ENCODE assay signal across 8 cellular contexts in genomic region chr1:30824736-30825429, GRCh38.
DNase-seq lines count a peak whose midpoint lies in the region; ATAC-seq, FAIRE-seq and TF ChIP-seq lines count a peak whose summit lies in the region.

No MANE protein-coding gene starts in this region.

- no peaks in the 10 kb centered on the region for H3K27me3 ChIP-seq in body of pancreas
- H3K27me3 ChIP-seq in mucosa of rectum (ENCODE audit: control insufficient read depth in 2 of 2, insufficient read depth in 2 of 2, low read length in 2 of 2), result peaks cover 0 to 6% of the 10 kb centered on the region in 2 donors
- no peaks in the 10 kb centered on the region for H3K27me3 ChIP-seq in vagina
- no peaks in the 10 kb centered on the region for H3K27me3 ChIP-seq in mesendoderm (ENCODE audit: insufficient read depth, low read length, poor library complexity)

- 20 to 28% methylated on average over 11 to 12 of the region's 12 CpGs for WGBS in body of pancreas, 2 donors
- no CpG with 5 or more reads among the region's 12 CpGs for WGBS in mesendoderm (ENCODE audit: extremely low coverage, insufficient coverage, low lambda C conversion rate)

- TF ChIP-seq POLR2A in body of pancreas (IDR thresholded peaks at IDR 0.05) (no peak), vagina (IDR thresholded peaks at IDR 0.05) (no peak)

- H3K27ac ChIP-seq in body of pancreas (peak overlapping the region; percentile 85 to 100 (median 93)), mucosa of rectum (ENCODE audit: low read depth in 2 of 2, low read length in 2 of 2) (peak overlapping the region in 1 of 2 donors; percentile 28), vagina (peak overlapping the region; percentile 88), mesendoderm (ENCODE audit: low read depth, low read length) (no peak overlapping the region)

- no peak overlapping the region for H3K9ac ChIP-seq in mucosa of rectum (ENCODE audit: low read depth in 1 of 2, low read length in 2 of 2)
- H3K9ac ChIP-seq in mesendoderm (ENCODE audit: low read length), result no peak overlapping the region

- H3K23ac ChIP-seq in mesendoderm (ENCODE audit: low read length), result no peak overlapping the region

- H3K36me3 Mint-ChIP-seq in natural killer cell, result no peaks in the 10 kb centered on the region
- H3K36me3 Mint-ChIP-seq in natural killer cell treated with Interleukin-12 subunit alpha and Interleukin-12 subunit beta and Interleukin-15 and Interleukin-18, amount 100 ng/mL, for 72 hours, result no peaks in the 10 kb centered on the region

- DNase-seq in natural killer cell, result no peak
- DNase-seq in natural killer cell treated with Interleukin-12 subunit alpha and Interleukin-12 subunit beta and Interleukin-15 and Interleukin-18, amount 100 ng/mL, for 72 hours (ENCODE audit: low spot score), result no peak
- no peak for DNase-seq in body of pancreas
- no peak for DNase-seq in vagina (ENCODE audit: extremely low spot score in 2 of 2)
- no peak for DNase-seq in mesendoderm
- DNase-seq in frontal cortex (ENCODE audit: low spot score in 2 of 2), result no peak
- DNase-seq in cerebellum (ENCODE audit: low spot score), result no peak

- peaks cover 20% of the 10 kb centered on the region for H3K4me1 ChIP-seq in body of pancreas
- peaks cover 19 to 23% of the 10 kb centered on the region in 2 donors for H3K4me1 ChIP-seq in mucosa of rectum (ENCODE audit: control insufficient read depth in 2 of 2, insufficient read depth in 2 of 2, low read length in 2 of 2)
- H3K4me1 ChIP-seq in vagina, result peaks cover 20% of the 10 kb centered on the region
- no peaks in the 10 kb centered on the region for H3K4me1 ChIP-seq in mesendoderm (ENCODE audit: control insufficient read depth, low read depth, low read length)

- H3K36me3 ChIP-seq in body of pancreas (replicated peaks in 1 of 2; ENCODE audit: insufficient read depth in 1 of 2, low read depth in 2 of 2) (no peaks in the 10 kb centered on the region), mucosa of rectum (ENCODE audit: control insufficient read depth in 2 of 2, insufficient read depth in 2 of 2, low read length in 2 of 2) (no peaks in the 10 kb centered on the region), vagina (no peaks in the 10 kb centered on the region), mesendoderm (ENCODE audit: control insufficient read depth, insufficient read depth, low read length) (no peaks in the 10 kb centered on the region)

- no peak overlapping the region for H2BK120ac ChIP-seq in mesendoderm (ENCODE audit: low read depth, low read length)

- H3K79me1 ChIP-seq in mesendoderm (ENCODE audit: low read length), result no peaks in the 10 kb centered on the region

- TF ChIP-seq CTCF in natural killer cell (IDR thresholded peaks at IDR 0.05) (no peak), body of pancreas (IDR thresholded peaks at IDR 0.05) (no peak), vagina (IDR thresholded peaks at IDR 0.05) (no peak)

- H3K4me2 ChIP-seq in mesendoderm (ENCODE audit: low read length), result no peak overlapping the region

- no peak for FAIRE-seq in frontal cortex (lab: Jason Lieb, UNC)

- no peaks in the 10 kb centered on the region for H3K79me2 ChIP-seq in mesendoderm (ENCODE audit: control insufficient read depth, insufficient read depth, low read length)

- H3K9me3 Mint-ChIP-seq in natural killer cell, result no peaks in the 10 kb centered on the region
- H3K9me3 Mint-ChIP-seq in natural killer cell treated with Interleukin-12 subunit alpha and Interleukin-12 subunit beta and Interleukin-15 and Interleukin-18, amount 100 ng/mL, for 72 hours, result no peaks in the 10 kb centered on the region

- no peak overlapping the region for H3K18ac ChIP-seq in mesendoderm (ENCODE audit: low read length)

- H3K27ac Mint-ChIP-seq in natural killer cell, result no peak overlapping the region
- H3K27ac Mint-ChIP-seq in natural killer cell treated with Interleukin-12 subunit alpha and Interleukin-12 subunit beta and Interleukin-15 and Interleukin-18, amount 100 ng/mL, for 72 hours, result no peak overlapping the region

- H4K5ac ChIP-seq in mesendoderm (ENCODE audit: low read length), result no peak overlapping the region

- H4K8ac ChIP-seq in mesendoderm (ENCODE audit: low read depth, low read length), result no peak overlapping the region

- H3K56ac ChIP-seq in mesendoderm (ENCODE audit: low read length), result no peak overlapping the region

- H2BK15ac ChIP-seq in mesendoderm (replicated peaks; ENCODE audit: low read depth), result no peak overlapping the region

- ATAC-seq in natural killer cell (no peak), body of pancreas (no peak)
- no peak for ATAC-seq in natural killer cell treated with Interleukin-12 subunit alpha and Interleukin-12 subunit beta and Interleukin-15 and Interleukin-18, amount 100 ng/mL, for 72 hours

- peak overlapping the region; percentile 35 for H3K4me3 Mint-ChIP-seq in natural killer cell
- no peak overlapping the region for H3K4me3 Mint-ChIP-seq in natural killer cell treated with Interleukin-12 subunit alpha and Interleukin-12 subunit beta and Interleukin-15 and Interleukin-18, amount 100 ng/mL, for 72 hours

- H2BK5ac ChIP-seq in mesendoderm (ENCODE audit: low read length), result no peak overlapping the region

- H3K4me1 Mint-ChIP-seq in natural killer cell, result peaks cover 15 to 26% of the 10 kb centered on the region in 2 donors
- peaks cover 19 to 23% of the 10 kb centered on the region in 2 donors for H3K4me1 Mint-ChIP-seq in natural killer cell treated with Interleukin-12 subunit alpha and Interleukin-12 subunit beta and Interleukin-15 and Interleukin-18, amount 100 ng/mL, for 72 hours (ENCODE audit: low read depth in 2 of 2)

- H3K4ac ChIP-seq in mesendoderm (ENCODE audit: low read depth, low read length), result no peak overlapping the region

- peaks cover 42 to 53% of the 10 kb centered on the region in 2 donors for H3K27me3 Mint-ChIP-seq in natural killer cell (ENCODE audit: low read depth in 2 of 2)
- peaks cover 46 to 60% of the 10 kb centered on the region in 2 donors for H3K27me3 Mint-ChIP-seq in natural killer cell treated with Interleukin-12 subunit alpha and Interleukin-12 subunit beta and Interleukin-15 and Interleukin-18, amount 100 ng/mL, for 72 hours

- H3K4me3 ChIP-seq in body of pancreas (no peak overlapping the region), mucosa of rectum (ENCODE audit: low read length in 2 of 2) (peak overlapping the region; percentile 53 to 65), vagina (peak overlapping the region; percentile 37 to 47), mesendoderm (ENCODE audit: low read length) (no peak overlapping the region)

- intact Hi-C loops in natural killer cell (cut with micrococcal nuclease), result no loop called here
- intact Hi-C loops in body of pancreas (cut with DNase I), result no loop called here
- intact Hi-C loops in vagina (cut with DNase I), result no loop called here

- H3K9me3 ChIP-seq in body of pancreas (no peaks in the 10 kb centered on the region), mucosa of rectum (ENCODE audit: control insufficient read depth in 2 of 2, low read length in 2 of 2) (no peaks in the 10 kb centered on the region), vagina (no peaks in the 10 kb centered on the region)

- no peak overlapping the region for H2AK5ac ChIP-seq in mesendoderm (ENCODE audit: low read length)

Comparison
In these comparisons a context has a peak if more than half of its experiments do, and no peak if none do; other contexts are left out.
1. H3K4me3 ChIP-seq: peak in mucosa of rectum (2 of 2) and vagina (2 of 2); none in body of pancreas (0 of 2) and mesendoderm (single experiment).